Comparison of ENCODE assay signal across 22 cellular contexts in genomic region chr10:132946806-132947530, GRCh38. TPM values are rescaled to one million over a fixed set of nuclear protein-coding genes. Genes with fewer than 3 reads are reported as not detected.
"Had no signal": no experiment of that assay in that cellular context is flagged by ENCODE, and none has a peak within 500 bp of the region (broad histone marks: within the 10 kb centered on the region; RNA-seq: fewer than 3 reads in every experiment).

No MANE protein-coding gene starts in this region.

- H3K27me3 ChIP-seq: testis had no signal

- H3K9me3 ChIP-seq: left ventricle myocardium inferior, sigmoid colon, testis had no signal

- DNase-seq: activated B cell treated with CpG ODN at 0.5 μM for 24 hours; activated CD4-positive, alpha-beta memory T cell treated with anti-CD3 and anti-CD28 coated beads for 36 hours; activated CD4-positive, alpha-beta T cell treated with anti-CD3 and anti-CD28 coated beads for 48 hours; activated naive CD4-positive, alpha-beta T cell treated with Interleukin-2 at 50 U/mL for 16 hours; activated naive CD8-positive, alpha-beta T cell treated with anti-CD3 and anti-CD28 coated beads, Interleukin-2, amount 10 ng/mL, durations not matched to agents 7 days and 5 days; activated T-cell treated with anti-CD3 and anti-CD28 coated beads, Interleukin-2, amount 50 U/mL, for 48 hours; effector CD4-positive, alpha-beta T cell; foreskin melanocyte; immature natural killer cell; kidney glomerular epithelial cell; left ventricle myocardium inferior; mammary epithelial cell; sigmoid colon; stimulated activated CD4-positive, alpha-beta T cell treated with anti-CD3 and anti-CD28 coated beads, Interleukin-2, amount 100 ng/mL, for 48 hours; stimulated activated CD8-positive, alpha-beta memory T cell treated with anti-CD3 and anti-CD28 coated beads, Interleukin-4, amount 100 ng/mL, for 48 hours; stimulated activated naive B cell treated with anti-CD40 and anti-IgM and Interleukin-4, amounts not matched to agents 10 μg/mL and 1 μg/mL and 100 μg/mL, for 72 hours; T1000; testis; trophoblast cell had no signal

- H3K27ac ChIP-seq: hepatocyte, left ventricle myocardium inferior, sigmoid colon, testis had no signal

- ATAC-seq: stimulated activated naive B cell treated with anti-CD40 and anti-IgM and Interleukin-4, amounts not matched to agents 10 μg/mL and 1 μg/mL and 100 μg/mL, for 72 hours had no signal

- H3K4me3 ChIP-seq: hepatocyte, left ventricle myocardium inferior, sigmoid colon, smooth muscle cell, testis had no signal

- H3K36me3 ChIP-seq: left ventricle myocardium inferior, sigmoid colon had no signal

RNA-seq across cellular contexts. Expression of gene CFAP46, which starts 4.6 kb away (rescaled TPM):
- total RNA-seq: activated naive CD8-positive, alpha-beta T cell treated with anti-CD3 and anti-CD28 coated beads, Interleukin-2, amount 10 ng/mL, durations not matched to agents 7 days and 5 days; myocyte had no signal
- polyA plus RNA-seq: immature natural killer cell, mammary epithelial cell had no signal
